ENCODE assay signal across 9 cellular contexts in genomic region chr12:130669797-130670196, GRCh38. TPM values are rescaled to one million over a fixed set of nuclear protein-coding genes. Genes with fewer than 3 reads are reported as not detected.
"Had no signal": no experiment of that assay in that cellular context is flagged by ENCODE, and none has a peak within 500 bp of the region (broad histone marks: within the 10 kb centered on the region; RNA-seq: fewer than 3 reads in every experiment).

No MANE protein-coding gene starts in this region.

- H3K4me3 ChIP-seq: GM23248, HAP-1 had no signal

- H3K36me3 Mint-ChIP-seq: IgD-negative memory B cell had no signal

- H3K4me1 ChIP-seq: HAP-1 had no signal

- H3K36me3 ChIP-seq: HAP-1 had no signal

- H2AFZ ChIP-seq: GM23248 had no signal

- H3K4me3 Mint-ChIP-seq: HFFc6 had no signal

- FAIRE-seq: HepG2 had no signal

- H3K27ac Mint-ChIP-seq: HFFc6 had no signal

- DNase-seq: GM23248, GOT3, H7, HFFc6 had no signal

- H3K9ac ChIP-seq: GM23248 had no signal

- H3K9me3 ChIP-seq: HAP-1 had no signal

- H3K4me1 Mint-ChIP-seq: IgD-negative memory B cell had no signal

- H3K27ac ChIP-seq: GM23248 had no signal

- ATAC-seq: HCT116, HepG2 had no signal

RNA-seq across cellular contexts. Expression of gene RIMBP2, which starts 46.3 kb away (rescaled TPM):
- total RNA-seq: GM23248, HepG2, HFFc6, HT1080 had no signal
- polyA plus RNA-seq: GM23248, IgD-negative memory B cell had no signal
